In the genomic region with DNA sequence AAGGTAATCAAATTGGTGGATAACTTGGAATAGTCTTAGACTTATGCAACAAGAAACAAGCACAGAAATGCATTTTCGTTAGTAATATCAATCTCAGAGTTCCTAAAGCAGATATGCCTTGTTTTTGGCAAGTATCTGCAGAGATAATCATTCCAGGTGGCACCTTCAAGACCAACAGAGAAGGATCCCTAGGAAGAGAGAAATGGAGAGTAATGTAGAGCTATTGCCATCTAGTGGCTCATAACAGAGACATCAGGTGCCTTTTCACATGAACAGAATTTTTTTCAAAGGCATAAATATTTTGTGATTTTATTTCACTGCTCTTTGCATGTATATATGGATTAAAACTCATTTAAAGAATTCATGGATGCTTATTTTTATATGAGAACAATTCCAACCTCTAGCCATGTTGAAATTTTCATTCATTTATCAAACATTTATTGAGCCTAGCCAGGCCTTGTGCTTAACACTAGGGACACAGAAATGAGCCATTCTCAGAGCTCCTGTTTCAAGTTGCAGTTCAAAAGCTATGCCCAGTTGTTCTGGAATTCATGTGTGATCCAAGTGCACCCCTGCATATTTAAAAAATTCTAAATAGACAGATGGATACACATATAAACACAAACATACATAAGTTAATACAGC, we compare ENCODE assay signal across 8 cellular contexts.
A peak's percentile ranks its signal among the peaks of the same experiment; 100 is the strongest.
DNase-seq lines count a peak whose midpoint lies in the region; ATAC-seq and TF ChIP-seq lines count a peak whose summit lies in the region.

No MANE protein-coding gene starts in this region.

- H3K27ac ChIP-seq in OCI-LY7 (ENCODE audit: low read depth, low read length, poor library complexity, severe bottlenecking) = no peak overlapping the region
- no peak overlapping the region for H3K27ac ChIP-seq in esophagus muscularis mucosa (replicated peaks in 1 of 4)

- no peaks in the 10 kb centered on the region for H3K9me3 Mint-ChIP-seq in activated naive CD4-positive, alpha-beta T cell treated with anti-CD3 and anti-CD28 coated beads for 36 hours

- H3K9me2 ChIP-seq in OCI-LY7 (ENCODE audit: insufficient read depth, low read length) = no peaks in the 10 kb centered on the region

- H3K4me3 ChIP-seq in OCI-LY7 (ENCODE audit: low read depth, low read length, poor library complexity, severe bottlenecking) (no peak overlapping the region), esophagus muscularis mucosa (no peak overlapping the region)

- no peaks in the 10 kb centered on the region for H3K36me3 Mint-ChIP-seq in activated naive CD4-positive, alpha-beta T cell treated with anti-CD3 and anti-CD28 coated beads for 36 hours (ENCODE audit: low read depth)

- H3K4me3 Mint-ChIP-seq in activated naive CD4-positive, alpha-beta T cell treated with anti-CD3 and anti-CD28 coated beads for 36 hours = no peak overlapping the region

- TF ChIP-seq CTCF in OCI-LY7 (conservative IDR thresholded peaks at IDR 0.05; ENCODE audit: low read length) = peak; percentile 85
- TF ChIP-seq CTCF in esophagus muscularis mucosa (IDR thresholded peaks at IDR 0.05) = peak; percentile 30 to 74 (median 58)

- no peaks in the 10 kb centered on the region for H3K4me1 Mint-ChIP-seq in activated naive CD4-positive, alpha-beta T cell treated with anti-CD3 and anti-CD28 coated beads for 36 hours (ENCODE audit: low read depth)

- intact Hi-C loops in OCI-LY7 (cut with micrococcal nuclease; ENCODE audit: unreplicated experiment) = loop anchor here (2.0 to 10.0 kb wide), 3 partner anchors 209 to 992 kb away; no protein-coding TSS in a partner anchor
- intact Hi-C loops in esophagus muscularis mucosa (cut with DNase I) = loop anchor here (5.0 kb wide), 2 partner anchors 356 to 359 kb away; no protein-coding TSS in a partner anchor
- intact Hi-C loops in activated naive CD4-positive, alpha-beta T cell treated with anti-CD3 and anti-CD28 coated beads for 36 hours (cut with micrococcal nuclease) = loop anchor here (1.0 kb wide), 3 partner anchors 209 to 988 kb away; no protein-coding TSS in a partner anchor

- H4K20me1 ChIP-seq in OCI-LY7 (ENCODE audit: insufficient read depth, low read length) = no peaks in the 10 kb centered on the region

- in situ Hi-C loops in KBM-7 (cut with MboI; ENCODE audit: low pct_unique_long_range_greater_than_20kb, low sequenced_read_pairs) = no loop called here

- ATAC-seq in GM21367 (IDR thresholded peaks at IDR 0.05; ENCODE audit: unreplicated experiment) (peak; percentile 57), GM21717 (IDR thresholded peaks at IDR 0.05; ENCODE audit: unreplicated experiment) (no peak)

- H3K27ac Mint-ChIP-seq in activated naive CD4-positive, alpha-beta T cell treated with anti-CD3 and anti-CD28 coated beads for 36 hours = no peak overlapping the region

- no peaks in the 10 kb centered on the region for H3K79me2 ChIP-seq in OCI-LY7 (ENCODE audit: insufficient read depth, low read depth, low read length)

- no peaks in the 10 kb centered on the region for H3K27me3 ChIP-seq in esophagus muscularis mucosa

- 4% methylated on average over 1 of the region's 1 CpG for WGBS in esophagus muscularis mucosa

- BruUV-seq in OCI-LY7 (replicated peaks; lab: Mats Ljungman, UMichigan) = no TSS peak

- DNase-seq in DMS153 (lab: John Stamatoyannopoulos, UW) = peak; percentile 69
- peak; percentile 28 for DNase-seq in KBM-7
- peak; percentile 30 for DNase-seq in OCI-LY7 (ENCODE audit: low spot score)
- no peak for DNase-seq in esophagus muscularis mucosa (ENCODE audit: extremely low spot score)
- DNase-seq in retina = peak; percentile 39
- DNase-seq in activated naive CD4-positive, alpha-beta T cell treated with anti-CD3 and anti-CD28 coated beads for 36 hours = no peak

- TF ChIP-seq POLR2A in esophagus muscularis mucosa (IDR thresholded peaks at IDR 0.05; ENCODE audit: low read depth) = no peak

- H3K27me3 Mint-ChIP-seq in activated naive CD4-positive, alpha-beta T cell treated with anti-CD3 and anti-CD28 coated beads for 36 hours (ENCODE audit: low read depth) = no peaks in the 10 kb centered on the region

- no peaks in the 10 kb centered on the region for H3K36me3 ChIP-seq in OCI-LY7 (ENCODE audit: insufficient read depth, low read length)
- H3K36me3 ChIP-seq in esophagus muscularis mucosa = no peaks in the 10 kb centered on the region

- no peak for TF ChIP-seq EP300 in esophagus muscularis mucosa (IDR thresholded peaks at IDR 0.05)

- H3K4me1 ChIP-seq in OCI-LY7 (ENCODE audit: insufficient read depth, low read length, poor library complexity, severe bottlenecking) = no peaks in the 10 kb centered on the region
- no peaks in the 10 kb centered on the region for H3K4me1 ChIP-seq in esophagus muscularis mucosa

- POLR2A ChIA-PET in OCI-LY7 (lab: Charles Lee) = interaction anchor here (0.6 to 1.8 kb wide), 3 partner anchors 8 to 1375 kb away, joined by 3 to 6 read pairs (median 6); no protein-coding TSS in a partner anchor

- H3K4me2 ChIP-seq in OCI-LY7 (ENCODE audit: low read length) = no peak overlapping the region

- no peak overlapping the region for H2AFZ ChIP-seq in OCI-LY7 (ENCODE audit: low read length)

- CTCF ChIA-PET in OCI-LY7 (lab: Charles Lee; ENCODE audit: unreplicated experiment) = no interaction called here
- CTCF ChIA-PET in activated naive CD4-positive, alpha-beta T cell treated with anti-CD3 and anti-CD28 coated beads for 36 hours (lab: Charles Lee) = interaction anchor here (1.0 to 1.1 kb wide), 3 partner anchors 104 to 359 kb away, joined by 3 to 4 read pairs (median 3); no protein-coding TSS in a partner anchor

- H3K9me3 ChIP-seq in OCI-LY7 (ENCODE audit: low read length) = no peaks in the 10 kb centered on the region
- H3K9me3 ChIP-seq in esophagus muscularis mucosa = no peaks in the 10 kb centered on the region

Comparison
In these comparisons a context has a peak if more than half of its experiments do, and no peak if none do; other contexts are left out.
1. DNase-seq: peak in DMS153 (single experiment), KBM-7 (single experiment), OCI-LY7 (single experiment) and retina (single experiment); none in esophagus muscularis mucosa (single experiment) and activated naive CD4-positive, alpha-beta T cell treated with anti-CD3 and anti-CD28 coated beads for 36 hours (single experiment).